ENCODE assay signal across 18 cellular contexts in the genomic region with DNA sequence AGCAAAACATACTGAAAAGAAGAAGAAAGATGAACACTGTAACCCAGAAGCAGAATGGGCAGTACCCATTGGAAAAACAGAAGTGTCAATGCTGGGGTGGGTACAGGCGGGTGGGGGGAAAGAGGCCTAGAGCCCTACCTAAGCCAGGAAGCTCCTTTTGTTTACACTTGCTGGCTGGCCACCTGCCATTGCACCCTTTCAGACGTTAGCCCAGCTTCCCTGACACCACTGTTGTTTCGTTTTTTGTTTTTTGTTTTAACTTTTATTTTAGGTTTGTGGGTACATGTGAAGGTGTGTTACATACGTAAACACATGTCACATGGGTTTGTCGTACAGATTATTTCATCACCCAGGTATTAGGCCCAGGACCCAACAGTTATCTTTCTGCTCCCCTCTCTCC. TPM values are rescaled to one million over a fixed set of nuclear protein-coding genes. Genes with fewer than 3 reads are reported as not detected.
A peak's percentile ranks its signal among the peaks of the same experiment; 100 is the strongest.
DNase-seq lines count a peak whose midpoint lies in the region; ATAC-seq and TF ChIP-seq lines count a peak whose summit lies in the region.
"Had no signal": no experiment of that assay in that cellular context is flagged by ENCODE, and none has a peak within 500 bp of the region (broad histone marks: within the 10 kb centered on the region; RNA-seq: fewer than 3 reads in every experiment).

No MANE protein-coding gene starts in this region.

- H3K4me1 ChIP-seq in duodenal mucosa (ENCODE audit: control insufficient read depth in 1 of 2, insufficient read depth in 2 of 2, low read length in 2 of 2), result peaks cover 39 to 55% of the 10 kb centered on the region in 2 donors
- H3K4me1 ChIP-seq in ovary (ENCODE audit: insufficient read depth), result no peaks in the 10 kb centered on the region

- DNase-seq in NCI-H510A treated with DMSO at 0.1 percent for 48 hours (lab: John Stamatoyannopoulos, UW) (peak; percentile 43), NCI-H510A (lab: John Stamatoyannopoulos, UW) (no peak), NCI-H2029 (lab: John Stamatoyannopoulos, UW) (peak; percentile 80), ovary (no peak)
- DNase-seq in stimulated activated effector memory CD8-positive, alpha-beta T cell treated with anti-CD3 and anti-CD28 coated beads, Interleukin-12 subunit alpha, Interleukin-12 subunit beta, amount 100 ng/mL, for 72 hours (ENCODE audit: low spot score in 2 of 2), result no peak
- DNase-seq: activated B cell treated with CpG ODN at 0.5 μM for 24 hours; activated CD8-positive, alpha-beta memory T cell treated with anti-CD3 and anti-CD28 coated beads, Interleukin-2, amount 10 ng/mL, durations not matched to agents 7 days and 5 days; activated naive CD4-positive, alpha-beta T cell; CD8-positive, alpha-beta T cell; kidney; NK-92 treated with Interleukin-12 subunit alpha and Interleukin-12 subunit beta, amount 100 ng/mL, for 24 hours; upper lobe of left lung had no signal

- ATAC-seq in stimulated activated effector memory CD8-positive, alpha-beta T cell treated with anti-CD3 and anti-CD28 coated beads, Interleukin-12 subunit alpha, Interleukin-12 subunit beta, amount 100 ng/mL, for 72 hours, result no peak
- no peak for ATAC-seq in HG02623 (IDR thresholded peaks at IDR 0.05; ENCODE audit: unreplicated experiment)
- ATAC-seq in GM18519 (IDR thresholded peaks at IDR 0.05; ENCODE audit: low FRiP score, unreplicated experiment), result no peak
- ATAC-seq: activated CD8-positive, alpha-beta memory T cell treated with anti-CD3 and anti-CD28 coated beads, Interleukin-2, amount 10 ng/mL, durations not matched to agents 7 days and 5 days; CD8-positive, alpha-beta T cell had no signal

- H3K9ac ChIP-seq in duodenal mucosa (ENCODE audit: low read depth in 1 of 2, low read length in 2 of 2), result no peak overlapping the region

- H3K9me3 ChIP-seq in duodenal mucosa (ENCODE audit: control insufficient read depth in 1 of 2, low read length in 2 of 2) (no peaks in the 10 kb centered on the region), ovary (no peaks in the 10 kb centered on the region)
- H3K9me3 ChIP-seq: HAP-1, upper lobe of left lung had no signal

- H3K4me3 Mint-ChIP-seq in stimulated activated effector memory CD8-positive, alpha-beta T cell treated with anti-CD3 and anti-CD28 coated beads, Interleukin-12 subunit alpha, Interleukin-12 subunit beta, amount 100 ng/mL, for 72 hours, result no peak overlapping the region
- H3K4me3 Mint-ChIP-seq: activated B cell treated with CpG ODN at 0.5 μM for 24 hours; activated CD8-positive, alpha-beta memory T cell treated with anti-CD3 and anti-CD28 coated beads, Interleukin-2, amount 10 ng/mL, durations not matched to agents 7 days and 5 days; CD8-positive, alpha-beta T cell; dendritic cell treated with granulocyte-macrophage colony-stimulating factor and Interleukin-4, amounts not matched to agents 40 ng/mL and 50 ng/mL, for 4 days had no signal

- intact Hi-C loops in ovary (cut with DNase I), result no loop called here

- no peaks in the 10 kb centered on the region for H3K36me3 Mint-ChIP-seq in stimulated activated effector memory CD8-positive, alpha-beta T cell treated with anti-CD3 and anti-CD28 coated beads, Interleukin-12 subunit alpha, Interleukin-12 subunit beta, amount 100 ng/mL, for 72 hours
- H3K36me3 Mint-ChIP-seq: activated CD8-positive, alpha-beta memory T cell treated with anti-CD3 and anti-CD28 coated beads, Interleukin-2, amount 10 ng/mL, durations not matched to agents 7 days and 5 days; CD8-positive, alpha-beta T cell had no signal

- no peaks in the 10 kb centered on the region for H3K9me3 Mint-ChIP-seq in stimulated activated effector memory CD8-positive, alpha-beta T cell treated with anti-CD3 and anti-CD28 coated beads, Interleukin-12 subunit alpha, Interleukin-12 subunit beta, amount 100 ng/mL, for 72 hours
- H3K9me3 Mint-ChIP-seq: activated B cell treated with CpG ODN at 0.5 μM for 24 hours; CD8-positive, alpha-beta T cell; dendritic cell treated with granulocyte-macrophage colony-stimulating factor and Interleukin-4, amounts not matched to agents 40 ng/mL and 50 ng/mL, for 4 days had no signal

- peak overlapping the region; percentile 58 for H3K27ac ChIP-seq in duodenal mucosa (ENCODE audit: low read depth, low read length)
- H3K27ac ChIP-seq in ovary, result no peak overlapping the region
- H3K27ac ChIP-seq: upper lobe of left lung had no signal

- no peak for TF ChIP-seq CTCF in ovary (IDR thresholded peaks at IDR 0.05)

- TF ChIP-seq POLR2A in ovary (IDR thresholded peaks at IDR 0.05), result no peak

- 75 to 82% (median 81%) methylated on average over 5 of the region's 5 CpGs for WGBS in ovary, 3 donors

- no peak overlapping the region for H3K4me3 ChIP-seq in duodenal mucosa (ENCODE audit: low read depth in 1 of 2, low read length in 2 of 2)
- H3K4me3 ChIP-seq in ovary, result no peak overlapping the region
- H3K4me3 ChIP-seq: HAP-1, smooth muscle cell, upper lobe of left lung had no signal

- H3K27me3 ChIP-seq in duodenal mucosa (ENCODE audit: control insufficient read depth in 1 of 2, insufficient read depth in 2 of 2, low read length in 2 of 2), result no peaks in the 10 kb centered on the region
- H3K27me3 ChIP-seq in ovary, result no peaks in the 10 kb centered on the region
- H3K27me3 ChIP-seq: upper lobe of left lung had no signal

- no peak for TF ChIP-seq EP300 in ovary (IDR thresholded peaks at IDR 0.05)

- H3K27ac Mint-ChIP-seq in stimulated activated effector memory CD8-positive, alpha-beta T cell treated with anti-CD3 and anti-CD28 coated beads, Interleukin-12 subunit alpha, Interleukin-12 subunit beta, amount 100 ng/mL, for 72 hours, result peak overlapping the region; percentile 12
- H3K27ac Mint-ChIP-seq: activated B cell treated with CpG ODN at 0.5 μM for 24 hours; activated CD8-positive, alpha-beta memory T cell treated with anti-CD3 and anti-CD28 coated beads, Interleukin-2, amount 10 ng/mL, durations not matched to agents 7 days and 5 days; CD8-positive, alpha-beta T cell; dendritic cell treated with granulocyte-macrophage colony-stimulating factor and Interleukin-4, amounts not matched to agents 40 ng/mL and 50 ng/mL, for 4 days had no signal

- H3K36me3 ChIP-seq in duodenal mucosa (ENCODE audit: control insufficient read depth in 1 of 2, insufficient read depth in 2 of 2, low read length in 2 of 2) (no peaks in the 10 kb centered on the region), ovary (no peaks in the 10 kb centered on the region)
- H3K36me3 ChIP-seq: HAP-1, upper lobe of left lung had no signal

- peaks cover 5% of the 10 kb centered on the region for H3K4me1 Mint-ChIP-seq in stimulated activated effector memory CD8-positive, alpha-beta T cell treated with anti-CD3 and anti-CD28 coated beads, Interleukin-12 subunit alpha, Interleukin-12 subunit beta, amount 100 ng/mL, for 72 hours
- H3K4me1 Mint-ChIP-seq: activated B cell treated with CpG ODN at 0.5 μM for 24 hours had no signal

RNA-seq across cellular contexts. Expression of gene PLEKHA7, which starts 55.4 kb away (rescaled TPM):
- 10 to 100 TPM in 6 of 7 donors, 1 to 10 TPM in 1; 9.6 to 29.5 (median 15.9) TPM for total RNA-seq in ovary
- 10 to 100 TPM; 12.2 to 16.7 TPM for polyA plus RNA-seq in ovary

Comparison
In these comparisons a context has a peak if more than half of its experiments do, and no peak if none do; other contexts are left out.
1. DNase-seq: peak in NCI-H510A treated with DMSO at 0.1 percent for 48 hours (single experiment) and NCI-H2029 (single experiment); none in NCI-H510A (single experiment), stimulated activated effector memory CD8-positive, alpha-beta T cell treated with anti-CD3 and anti-CD28 coated beads, Interleukin-12 subunit alpha, Interleukin-12 subunit beta, amount 100 ng/mL, for 72 hours (0 of 2) and ovary (0 of 5).